ENCODE assay signal across 18 cellular contexts in the genomic region with DNA sequence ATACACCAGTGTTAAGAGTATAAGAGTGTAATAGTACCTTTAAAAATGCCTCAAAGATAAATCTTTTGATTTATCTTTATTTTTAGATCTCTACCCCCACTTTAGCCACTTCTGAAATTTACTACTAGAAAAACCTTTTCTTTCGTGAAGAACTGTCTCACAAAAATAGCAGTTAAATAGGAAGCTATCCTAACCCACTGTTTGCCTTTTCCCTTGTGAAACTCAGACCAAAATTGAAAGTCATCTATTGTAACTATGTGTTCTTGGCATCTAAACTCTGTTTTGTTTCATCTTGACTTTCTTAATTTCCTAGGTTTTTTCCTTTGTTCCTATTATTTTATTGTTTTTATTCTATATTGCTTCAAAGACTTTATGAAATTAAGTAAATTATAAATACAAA. TPM values are rescaled to one million over a fixed set of nuclear protein-coding genes. Genes with fewer than 3 reads are reported as not detected.
DNase-seq lines count a peak whose midpoint lies in the region; ATAC-seq and TF ChIP-seq lines count a peak whose summit lies in the region.
"Had no signal": no experiment of that assay in that cellular context is flagged by ENCODE, and none has a peak within 500 bp of the region (broad histone marks: within the 10 kb centered on the region; RNA-seq: fewer than 3 reads in every experiment).

No MANE protein-coding gene starts in this region.

- H3K9me3 ChIP-seq in thoracic aorta, result no peaks in the 10 kb centered on the region
- H3K9me3 ChIP-seq: BLaER1, MG63, SJSA1 had no signal

- no peaks in the 10 kb centered on the region for H3K9me3 Mint-ChIP-seq in type B pancreatic cell

- DNase-seq in NOMO-1 treated with DMSO at 0.1 percent for 48 hours (lab: John Stamatoyannopoulos, UW; ENCODE audit: unreplicated experiment) (peak; percentile 29), NOMO-1 treated with dmso at 0.1 percent for 144 hours (lab: John Stamatoyannopoulos, UW; ENCODE audit: unreplicated experiment) (no peak), MV-4-11 (lab: John Stamatoyannopoulos, UW) (peak; percentile 31), dorsolateral prefrontal cortex (no peak), thoracic aorta (ENCODE audit: low spot score) (no peak), hypothalamus (lab: John Stamatoyannopoulos, UW) (no peak), type B pancreatic cell (ENCODE audit: extremely low spot score, unreplicated experiment) (no peak), Right ventricle myocardium superior (no peak)
- DNase-seq: 8988T; GF-D8; MG63; NCI-H1417; NCI-H1930; NCI-H526 treated with DMSO at 0.1 percent for 48 hours; NK-92 treated with Interleukin-12 subunit alpha and Interleukin-12 subunit beta, amount 100 ng/mL, for 24 hours; PC-3 had no signal

- H3K27ac ChIP-seq in dorsolateral prefrontal cortex, result peak overlapping the region in 33 of 59 donors; percentile 0 to 61 (median 29)
- peak overlapping the region; percentile 4 to 15 for H3K27ac ChIP-seq in thoracic aorta
- H3K27ac ChIP-seq: BLaER1, SJSA1 had no signal

- peaks cover 3% of the 10 kb centered on the region for H3K36me3 Mint-ChIP-seq in type B pancreatic cell

- no peak overlapping the region for H3K4me3 ChIP-seq in dorsolateral prefrontal cortex
- H3K4me3 ChIP-seq in thoracic aorta, result no peak overlapping the region
- H3K4me3 ChIP-seq: BLaER1, MG63, SJSA1 had no signal

- intact Hi-C loops in dorsolateral prefrontal cortex (cut with DNase I), result no loop called here
- intact Hi-C loops in Right ventricle myocardium superior (cut with DNase I), result no loop called here

- peaks cover 3% of the 10 kb centered on the region for H3K36me3 ChIP-seq in thoracic aorta
- H3K36me3 ChIP-seq: BLaER1, MG63, SJSA1 had no signal

- H3K4me1 ChIP-seq in thoracic aorta (ENCODE audit: control insufficient read depth in 1 of 2, low read depth in 2 of 2), result peaks cover 0 to 9% of the 10 kb centered on the region in 2 donors
- H3K4me1 ChIP-seq: BLaER1, SJSA1 had no signal

- H3K4me3 Mint-ChIP-seq in type B pancreatic cell, result no peak overlapping the region

- TF ChIP-seq CTCF in dorsolateral prefrontal cortex (IDR thresholded peaks at IDR 0.05 in 54 of 56, conservative IDR thresholded peaks at IDR 0.05 in 2 of 56; ENCODE audit: low read depth in 1 of 56, partially characterized antibody in 56 of 56) (no peak), thoracic aorta (IDR thresholded peaks at IDR 0.05) (no peak), type B pancreatic cell (conservative IDR thresholded peaks at IDR 0.05) (no peak)

- H3K27me3 ChIP-seq in dorsolateral prefrontal cortex (no peaks in the 10 kb centered on the region), thoracic aorta (replicated peaks; ENCODE audit: insufficient read depth) (no peaks in the 10 kb centered on the region)
- H3K27me3 ChIP-seq: BLaER1, SJSA1 had no signal

- no peak overlapping the region for H3K27ac Mint-ChIP-seq in type B pancreatic cell

- ATAC-seq in thoracic aorta (ENCODE audit: insufficient number of reproducible peaks, low FRiP score, low read depth) (no peak), Right ventricle myocardium superior (ENCODE audit: poor library complexity) (no peak)
- ATAC-seq: PC-3 had no signal

- H3K27me3 Mint-ChIP-seq in type B pancreatic cell, result no peaks in the 10 kb centered on the region

- H3K4me1 Mint-ChIP-seq in type B pancreatic cell (ENCODE audit: unreplicated experiment), result no peaks in the 10 kb centered on the region

RNA-seq across cellular contexts. Expression of gene TMEM144, which starts 7.8 kb away (rescaled TPM):
- total RNA-seq in dorsolateral prefrontal cortex (1,000 to 10,000 TPM in 1 of 120 experiments, 100 to 1,000 TPM in 99, 10 to 100 TPM in 20; 33.2 to 1,060 (median 211) TPM), thoracic aorta (10 to 100 TPM; 22.6 to 24.2 TPM), type B pancreatic cell (ENCODE audit: low replicate concordance) (7.1 and 12.8 TPM in 2 replicates), Right ventricle myocardium superior (10.4 TPM)

RNA-seq across cellular contexts. Expression of gene GASK1B, which starts 29.6 kb away (rescaled TPM):
- total RNA-seq in dorsolateral prefrontal cortex (10 to 100 TPM; 23.9 to 74.1 (median 43.0) TPM), thoracic aorta (100 to 1,000 TPM; 147 to 169 TPM), type B pancreatic cell (ENCODE audit: low replicate concordance) (37.0 and 37.1 TPM in 2 replicates), Right ventricle myocardium superior (60.2 TPM)

Comparison
In these comparisons a context has a peak if more than half of its experiments do, and no peak if none do; other contexts are left out.
1. DNase-seq: peak in NOMO-1 treated with DMSO at 0.1 percent for 48 hours (single experiment) and MV-4-11 (single experiment); none in NOMO-1 treated with dmso at 0.1 percent for 144 hours (single experiment), dorsolateral prefrontal cortex (0 of 10), thoracic aorta (single experiment), hypothalamus (0 of 51), type B pancreatic cell (single experiment) and Right ventricle myocardium superior (single experiment).